14 cellular contexts compared by ENCODE assay signal in the genomic region with DNA sequence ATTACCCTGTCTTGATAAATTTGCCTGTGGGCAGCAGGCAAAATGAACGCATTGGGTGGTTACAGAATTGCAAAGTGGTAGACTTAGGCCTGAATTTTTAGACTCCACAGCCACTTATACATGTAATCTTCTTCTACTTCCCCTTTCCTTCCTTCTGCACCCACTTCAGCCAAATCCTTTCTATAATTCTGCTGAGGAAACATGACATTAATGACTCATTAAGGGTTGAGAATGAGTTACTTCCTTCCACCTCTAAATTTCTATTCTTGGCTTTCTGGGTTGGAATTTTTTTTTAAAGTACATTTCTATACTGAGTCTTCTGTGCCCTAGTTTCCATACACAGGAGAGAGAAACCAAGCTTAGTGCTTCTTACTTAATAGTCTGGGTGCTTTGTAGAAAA. TPM values are rescaled to one million over a fixed set of nuclear protein-coding genes. Genes with fewer than 3 reads are reported as not detected.
DNase-seq lines count a peak whose midpoint lies in the region; ATAC-seq and TF ChIP-seq lines count a peak whose summit lies in the region.
"Had no signal": no experiment of that assay in that cellular context is flagged by ENCODE, and none has a peak within 500 bp of the region (broad histone marks: within the 10 kb centered on the region; RNA-seq: fewer than 3 reads in every experiment).

No MANE protein-coding gene starts in this region.

- H4K20me1 ChIP-seq in BLaER1 treated with 17β-estradiol and CSF1 and Interleukin-3, amounts not matched to agents 10 nM and 100 nM = peaks cover 0 to 47% (median 13%) of the 10 kb centered on the region in 11 experiments; a peak in 13 of 22 replicates

- H3K4me1 ChIP-seq in BLaER1 treated with 17β-estradiol and CSF1 and Interleukin-3, amounts not matched to agents 10 nM and 100 nM = peaks cover 8 to 70% (median 22%) of the 10 kb centered on the region in 10 experiments; a peak in 19 of 20 replicates
- H3K4me1 ChIP-seq in foreskin keratinocyte (peaks cover 42% of the 10 kb centered on the region), mucosa of descending colon (ENCODE audit: low read depth) (no peaks in the 10 kb centered on the region)
- H3K4me1 ChIP-seq: thyroid gland had no signal

- H3K27me3 ChIP-seq in BLaER1 treated with 17β-estradiol and CSF1 and Interleukin-3, amounts not matched to agents 10 nM and 100 nM = no peaks in the 10 kb centered on the region
- no peaks in the 10 kb centered on the region for H3K27me3 ChIP-seq in foreskin keratinocyte
- H3K27me3 ChIP-seq: body of pancreas, thyroid gland had no signal

- TF ChIP-seq CTCF in foreskin keratinocyte (conservative IDR thresholded peaks at IDR 0.05) (no peak), mucosa of descending colon (IDR thresholded peaks at IDR 0.05) (no peak)

- peaks cover 28 to 67% (median 58%) of the 10 kb centered on the region in 11 experiments for H3K9me3 ChIP-seq in BLaER1 treated with 17β-estradiol and CSF1 and Interleukin-3, amounts not matched to agents 10 nM and 100 nM (replicated peaks in 1 of 11)
- H3K9me3 ChIP-seq in mucosa of descending colon = peaks cover 23% of the 10 kb centered on the region
- H3K9me3 ChIP-seq: thyroid gland had no signal

- 0 out of 20 replicates have a peak overlapping the region, but pooled peaks of 2 of the 10 experiments have one; percentile 19 to 37 for H3K4me3 ChIP-seq in BLaER1 treated with 17β-estradiol and CSF1 and Interleukin-3, amounts not matched to agents 10 nM and 100 nM
- H3K4me3 ChIP-seq in mucosa of descending colon = no peak overlapping the region
- H3K4me3 ChIP-seq: body of pancreas, thyroid gland had no signal

- H3K36me3 ChIP-seq in BLaER1 treated with 17β-estradiol and CSF1 and Interleukin-3, amounts not matched to agents 10 nM and 100 nM = peaks cover 30 to 72% (median 49%) of the 10 kb centered on the region in 11 experiments; a peak in 21 of 22 replicates
- H3K36me3 ChIP-seq in mucosa of descending colon (ENCODE audit: low read depth) = no peaks in the 10 kb centered on the region
- H3K36me3 ChIP-seq: thyroid gland had no signal

- peak overlapping the region in 10 of 11 experiments; percentile 17 to 97 (median 76); a peak in 18 of 22 replicates for H3K4me2 ChIP-seq in BLaER1 treated with 17β-estradiol and CSF1 and Interleukin-3, amounts not matched to agents 10 nM and 100 nM

- intact Hi-C loops in mucosa of descending colon (cut with DNase I, micrococcal nuclease) = no loop called here

- peak; percentile 74 for ATAC-seq in HG02884 (IDR thresholded peaks at IDR 0.05; ENCODE audit: unreplicated experiment)
- ATAC-seq in foreskin keratinocyte = peak; percentile 66
- ATAC-seq in GM19455 (IDR thresholded peaks at IDR 0.05; ENCODE audit: unreplicated experiment) = no peak
- no peak for ATAC-seq in mucosa of descending colon
- ATAC-seq: body of pancreas had no signal

- DNase-seq in SKM-1 treated with dmso at 0.1 percent for 144 hours (lab: John Stamatoyannopoulos, UW; ENCODE audit: unreplicated experiment) (peak; percentile 90), foreskin keratinocyte (peak in 1 of 2 donors; percentile 30), mucosa of descending colon (no peak), AG08396 (ENCODE audit: low spot score) (no peak)
- no peak for DNase-seq in stimulated activated CD4-positive, alpha-beta T cell treated with anti-CD3 and anti-CD28 coated beads, Interleukin-4, amount 100 ng/mL, for 1 hour
- DNase-seq: activated T-cell treated with anti-CD3 and anti-CD28 coated beads for 4 hours, body of pancreas, erythroblast, NCI-H1694 treated with DMSO at 0.1 percent for 48 hours, retina, thyroid gland had no signal

- H3K27ac ChIP-seq in BLaER1 treated with 17β-estradiol and CSF1 and Interleukin-3, amounts not matched to agents 10 nM and 100 nM = peak overlapping the region in 7 of 11 experiments; percentile 3 to 79 (median 40); a peak in 12 of 22 replicates
- no peak overlapping the region for H3K27ac ChIP-seq in foreskin keratinocyte
- H3K27ac ChIP-seq: body of pancreas, thyroid gland had no signal

- H3K9ac ChIP-seq in BLaER1 treated with 17β-estradiol and CSF1 and Interleukin-3, amounts not matched to agents 10 nM and 100 nM = peak overlapping the region in 2 of 11 experiments; percentile 61 to 66; a peak in 3 of 22 replicates

RNA-seq across cellular contexts. Expression of a gene that starts 10.1 kb away (rescaled TPM):
- 67.6 and 73.4 TPM in 2 replicates for total RNA-seq in foreskin keratinocyte
- polyA plus RNA-seq in foreskin keratinocyte = 36.2 and 38.9 TPM in 2 replicates
- total RNA-seq in mucosa of descending colon = 10 to 100 TPM; 20.3 to 26.8 (median 20.7) TPM

Comparison
In these comparisons a context has a peak if more than half of its experiments do, and no peak if none do; other contexts are left out.
1. ATAC-seq: peak in HG02884 (single experiment) and foreskin keratinocyte (single experiment); none in GM19455 (single experiment) and mucosa of descending colon (single experiment).